In the genomic region with DNA sequence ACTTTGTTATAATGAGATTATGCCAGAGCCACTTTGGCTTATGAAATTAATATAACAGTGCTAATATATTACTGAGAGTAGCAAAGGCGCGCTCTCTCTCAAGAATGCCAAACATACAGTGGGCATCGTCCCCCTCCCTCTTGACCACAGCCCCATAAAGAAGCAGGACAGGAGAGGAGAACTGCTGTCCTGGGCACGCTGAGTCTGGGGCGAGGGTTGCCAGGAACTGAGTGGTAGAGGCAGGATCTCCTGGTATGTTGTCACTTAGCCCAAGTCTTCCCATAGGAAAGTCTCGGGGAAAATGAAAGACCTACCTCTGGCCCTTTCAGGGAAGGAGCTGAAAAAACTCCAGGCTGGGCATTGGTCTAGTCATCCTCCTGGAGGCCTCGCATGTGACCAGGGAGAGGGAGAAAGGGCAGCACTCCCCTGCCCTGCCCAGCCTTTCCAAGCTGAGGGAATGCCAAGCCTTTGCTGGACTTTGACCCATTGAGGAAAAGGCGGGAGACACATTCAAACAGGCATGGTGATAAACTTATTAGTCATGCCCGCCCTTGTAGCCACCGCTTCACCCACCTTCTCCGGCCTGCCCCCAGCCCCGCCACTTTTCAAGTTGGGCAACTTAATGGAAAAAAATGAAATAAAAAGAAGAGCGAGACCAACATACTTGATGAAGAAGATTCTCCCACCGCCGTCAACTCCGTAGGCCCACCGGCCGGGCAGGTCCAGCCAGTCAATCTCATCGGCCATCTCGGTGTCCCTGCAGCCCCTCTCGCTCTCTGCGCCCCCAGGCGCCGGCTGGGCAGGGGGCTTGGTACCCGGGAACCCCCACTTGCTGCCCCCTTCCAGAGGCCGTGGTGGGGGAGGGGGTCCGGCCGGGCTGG, we compare ENCODE assay signal across 9 cellular contexts. TPM values are rescaled to one million over a fixed set of nuclear protein-coding genes. Genes with fewer than 3 reads are reported as not detected.
DNase-seq lines count a peak whose midpoint lies in the region; ATAC-seq and TF ChIP-seq lines count a peak whose summit lies in the region.
"Had no signal": no experiment of that assay in that cellular context is flagged by ENCODE, and none has a peak within 500 bp of the region (broad histone marks: within the 10 kb centered on the region; RNA-seq: fewer than 3 reads in every experiment).

No MANE protein-coding gene starts in this region.

- DNase-seq in AG04450 (ENCODE audit: low read depth, low spot score), result no peak
- DNase-seq in LNCaP clone FGC (ENCODE audit: low read depth), result no peak
- no peak for DNase-seq in endothelial cell (ENCODE audit: low spot score)
- DNase-seq in natural killer cell, result no peak
- DNase-seq in activated CD4-positive, CD25-positive, alpha-beta regulatory T cell treated with anti-CD3 and anti-CD28 coated beads, Interleukin-2, amount 50 U/mL, for 72 hours, result no peak
- no peak for DNase-seq in posterior vena cava (ENCODE audit: low spot score)
- DNase-seq in activated CD4-positive, alpha-beta T cell treated with anti-CD3 and anti-CD28 coated beads for 48 hours, result no peak
- DNase-seq: erythroblast had no signal

- intact Hi-C loops in natural killer cell (cut with micrococcal nuclease), result no loop called here
- intact Hi-C loops in posterior vena cava (cut with DNase I), result no loop called here

- no peak overlapping the region for H3K27ac ChIP-seq in AG04450 (ENCODE audit: low read depth, low read length)

- TF ChIP-seq CTCF in AG04450 (IDR thresholded peaks at IDR 0.05; ENCODE audit: low read depth, low read length) (no peak), LNCaP clone FGC (IDR thresholded peaks at IDR 0.05; ENCODE audit: control insufficient read depth, extremely low read depth, insufficient read depth) (no peak), endothelial cell (IDR thresholded peaks at IDR 0.05; ENCODE audit: unreplicated experiment) (no peak), natural killer cell (IDR thresholded peaks at IDR 0.05) (no peak)

- H3K4me3 ChIP-seq in AG04450 (ENCODE audit: low read depth, low read length), result peak overlapping the region; percentile 58; the same call in 1 of the 2 replicates
- H3K4me3 ChIP-seq in LNCaP clone FGC (ENCODE audit: low read depth, low read length), result peak overlapping the region; percentile 19; the same call in 1 of the 2 replicates

- peak overlapping the region; percentile 62 for H3K4me3 Mint-ChIP-seq in endothelial cell (ENCODE audit: unreplicated experiment)
- H3K4me3 Mint-ChIP-seq in natural killer cell, result peak overlapping the region; percentile 85

- H3K36me3 Mint-ChIP-seq in endothelial cell (ENCODE audit: low read depth, unreplicated experiment) (no peaks in the 10 kb centered on the region), natural killer cell (no peaks in the 10 kb centered on the region)

- H3K27me3 Mint-ChIP-seq in endothelial cell (ENCODE audit: unreplicated experiment) (peaks cover 7% of the 10 kb centered on the region), natural killer cell (ENCODE audit: low read depth in 2 of 2) (peaks cover 14 to 20% of the 10 kb centered on the region in 2 donors)

- H3K27ac Mint-ChIP-seq in endothelial cell (ENCODE audit: unreplicated experiment) (no peak overlapping the region), natural killer cell (no peak overlapping the region)

- POLR2A ChIA-PET in AG04450 (lab: Yijun Ruan, JAX), result no interaction called here

- H3K27me3 ChIP-seq in AG04450 (ENCODE audit: control insufficient read depth, insufficient read depth, low read length), result peaks cover 66% of the 10 kb centered on the region

- H3K9me3 ChIP-seq in AG04450 (ENCODE audit: control insufficient read depth, insufficient read depth, low read length), result no peaks in the 10 kb centered on the region

- CTCF ChIA-PET in AG04450 (lab: Charles Lee), result interaction anchor here (0.9 to 2.6 kb wide), 8 partner anchors 14 to 215 kb away, joined by 3 to 14 read pairs (median 4); a partner anchor contains a TSS

- H3K4me1 Mint-ChIP-seq in endothelial cell (ENCODE audit: unreplicated experiment) (peaks cover 4% of the 10 kb centered on the region), natural killer cell (peaks cover 11 to 12% of the 10 kb centered on the region in 2 donors)

- H3K9me3 Mint-ChIP-seq in endothelial cell (ENCODE audit: unreplicated experiment), result no peaks in the 10 kb centered on the region
- no peaks in the 10 kb centered on the region for H3K9me3 Mint-ChIP-seq in natural killer cell

- no peak for ATAC-seq in natural killer cell
- no peak for ATAC-seq in HG03342 (IDR thresholded peaks at IDR 0.05; ENCODE audit: unreplicated experiment)

RNA-seq across cellular contexts. Expression of a gene that starts 17.4 kb away (rescaled TPM):
- 6.8 and 7.7 TPM in 2 replicates for polyA plus RNA-seq in AG04450 (2011; rRNA removed)
- 6.6 and 6.9 TPM in 2 replicates for polyA minus RNA-seq in AG04450 (2011; rRNA and poly(A)+ RNA removed)
- 3.7 TPM for total RNA-seq in endothelial cell (ENCODE audit: unreplicated experiment)
- total RNA-seq in natural killer cell, result under 1 TPM; 0.10 to 0.43 (median 0.16) TPM
- total RNA-seq in posterior vena cava, result 10 to 100 TPM; 13.3 to 23.5 TPM

RNA-seq across cellular contexts. Expression of a gene that starts 34.5 kb away (rescaled TPM):
- polyA plus RNA-seq in AG04450 (2011; rRNA removed), result 25.4 and 28.4 TPM in 2 replicates
- 40.7 and 41.5 TPM in 2 replicates for polyA minus RNA-seq in AG04450 (2011; rRNA and poly(A)+ RNA removed)
- 43.2 TPM for total RNA-seq in endothelial cell (ENCODE audit: unreplicated experiment)
- total RNA-seq in natural killer cell, result 100 to 1,000 TPM; 174 to 236 (median 222) TPM
- 10 to 100 TPM; 33.2 to 45.7 TPM for total RNA-seq in posterior vena cava
